ENCODE assay signal across 8 cellular contexts in the genomic region with DNA sequence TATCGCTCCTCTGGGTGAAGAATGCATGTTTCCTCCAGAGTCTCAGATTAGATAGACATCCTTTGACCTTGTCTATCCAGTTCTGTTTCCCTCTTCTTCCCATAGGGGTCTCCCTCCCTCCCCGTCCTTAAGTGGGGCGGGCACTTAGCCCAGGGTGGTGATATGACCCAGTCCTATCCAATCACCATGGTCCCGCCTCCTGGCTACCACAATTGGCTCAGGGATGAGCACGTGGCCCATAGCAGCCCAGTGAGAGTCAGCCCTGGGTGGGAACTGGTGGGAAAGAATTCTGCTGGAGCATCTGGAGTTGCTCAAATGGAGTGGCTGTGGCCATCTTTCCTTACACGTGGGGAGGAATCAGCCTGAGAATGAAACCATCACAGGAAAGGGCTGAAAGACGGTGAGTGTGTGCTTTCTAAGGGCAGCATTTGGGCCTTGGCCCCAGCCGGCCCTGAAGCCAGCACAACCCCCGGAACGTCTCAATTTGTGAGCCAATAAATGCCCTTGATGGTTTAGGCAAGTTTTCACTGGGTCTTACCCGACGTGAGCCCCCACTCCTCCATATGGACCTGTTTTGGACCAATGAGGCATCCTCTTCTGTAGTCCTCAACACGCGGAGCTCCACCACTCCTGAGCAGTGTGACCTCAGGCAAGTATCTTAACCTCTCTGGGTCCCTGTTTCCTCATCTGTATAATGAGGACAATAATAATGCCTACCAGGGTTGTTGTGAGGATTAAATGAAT. TPM values are rescaled to one million over a fixed set of nuclear protein-coding genes. Genes with fewer than 3 reads are reported as not detected.
A peak's percentile ranks its signal among the peaks of the same experiment; 100 is the strongest.
DNase-seq lines count a peak whose midpoint lies in the region; ATAC-seq and TF ChIP-seq lines count a peak whose summit lies in the region.

No MANE protein-coding gene starts in this region.

- no TSS peak for BruUV-seq in IMR-90 (replicated peaks; lab: Mats Ljungman, UMichigan)

- H3K18ac ChIP-seq in IMR-90 (ENCODE audit: low read depth, low read length): peak overlapping the region; percentile 74
- peak overlapping the region; percentile 31 for H3K18ac ChIP-seq in trophoblast cell (ENCODE audit: low read length)

- no peaks in the 10 kb centered on the region for H3K9me3 ChIP-seq in IMR-90 (ENCODE audit: control insufficient read depth, insufficient read depth, low read length)
- no peaks in the 10 kb centered on the region for H3K9me3 ChIP-seq in trophoblast cell (ENCODE audit: insufficient read depth, low read depth, low read length)

- peak overlapping the region; percentile 98 for H2AK5ac ChIP-seq in IMR-90 (ENCODE audit: low read depth, low read length)
- H2AK5ac ChIP-seq in trophoblast cell (ENCODE audit: low read length): peak overlapping the region; percentile 51

- H4K5ac ChIP-seq in IMR-90 (ENCODE audit: low read depth, low read length): peak overlapping the region; percentile 84

- no peak for TF ChIP-seq POLR2A in IMR-90 (IDR thresholded peaks at IDR 0.05; ENCODE audit: low read depth, low read length)

- H3K56ac ChIP-seq in IMR-90 (ENCODE audit: extremely low read depth, insufficient read depth, low read length): peak overlapping the region; percentile 6; the same call in 1 of the 2 replicates

- H3K79me2 ChIP-seq in trophoblast cell (ENCODE audit: control insufficient read depth, insufficient read depth, low read length, poor library complexity): no peaks in the 10 kb centered on the region

- H3K4me2 ChIP-seq in IMR-90 (ENCODE audit: low read depth, low read length) (no peak overlapping the region; the same call in 1 of the 2 replicates), trophoblast cell (ENCODE audit: low read length) (peak overlapping the region; percentile 62)

- H4K91ac ChIP-seq in IMR-90 (ENCODE audit: insufficient read depth, low read depth, low read length) (peak overlapping the region; percentile 73; the same call in 1 of the 2 replicates), trophoblast cell (ENCODE audit: low read depth, low read length) (peak overlapping the region; percentile 71)

- peak overlapping the region; percentile 47 for H2BK12ac ChIP-seq in trophoblast cell (ENCODE audit: low read length)

- peaks cover 0 to 22% of the 10 kb centered on the region in 2 experiments; a peak in 2 of 4 replicates for H3K79me1 ChIP-seq in IMR-90 (ENCODE audit: low read depth in 1 of 2, low read length in 2 of 2)
- peaks cover 12% of the 10 kb centered on the region for H3K79me1 ChIP-seq in trophoblast cell (ENCODE audit: low read length)

- peak; percentile 40 for ATAC-seq in IMR-90 (ENCODE audit: low read depth)
- ATAC-seq in left ventricle myocardium superior: peak; percentile 91
- no peak for ATAC-seq in GM19455 (IDR thresholded peaks at IDR 0.05; ENCODE audit: unreplicated experiment)

- H4K20me1 ChIP-seq in IMR-90 (ENCODE audit: insufficient read depth, low read length): no peaks in the 10 kb centered on the region; the same call in 1 of the 2 replicates

- H3K27ac ChIP-seq in IMR-90 (ENCODE audit: insufficient read depth, low read length): peak overlapping the region; percentile 89; the same call in 1 of the 2 replicates
- H3K27ac ChIP-seq in trophoblast cell (ENCODE audit: low read depth, low read length): peak overlapping the region; percentile 94

- H2BK20ac ChIP-seq in IMR-90 (ENCODE audit: low read depth, low read length): peak overlapping the region; percentile 47; the same call in 1 of the 2 replicates

- H2AK9ac ChIP-seq in IMR-90 (replicated peaks; ENCODE audit: low read depth, low read length, poor library complexity): peak overlapping the region; percentile 29

- peaks cover 38% of the 10 kb centered on the region for H3K4me1 ChIP-seq in IMR-90 (ENCODE audit: control insufficient read depth, insufficient read depth, low read length)
- H3K4me1 ChIP-seq in trophoblast cell (ENCODE audit: control insufficient read depth in 1 of 2, insufficient read depth in 2 of 2, low read length in 2 of 2): peaks cover 26 to 34% of the 10 kb centered on the region in 2 experiments

- in situ Hi-C loops in IMR-90 (cut with MboI; ENCODE audit: low sequenced_read_pairs): no loop called here

- WGBS in IMR-90 (ENCODE audit: extremely low coverage in 2 of 2, insufficient read length in 1 of 2), 2 experiments: 90% methylated on average over 2 of the region's 14 CpGs; no CpG with 5 or more reads in 1 of the 2 experiments
- WGBS in trophoblast cell (ENCODE audit: extremely low coverage, insufficient coverage, insufficient read length): no CpG with 5 or more reads among the region's 14 CpGs

- CTCF ChIA-PET in IMR-90 (lab: Yijun Ruan, JAX): interaction anchor here (0.8 kb wide), 1 partner anchor 59 kb away, joined by 4 read pairs; no protein-coding TSS in a partner anchor

- peak overlapping the region; percentile 53; the same call in 1 of the 2 replicates for H3K23ac ChIP-seq in IMR-90 (ENCODE audit: low read depth, low read length)
- no peak overlapping the region for H3K23ac ChIP-seq in trophoblast cell (ENCODE audit: low read length)

- H2BK15ac ChIP-seq in IMR-90 (ENCODE audit: low read depth, low read length): peak overlapping the region; percentile 97; the same call in 2 of the 3 replicates

- H3K36me3 ChIP-seq in IMR-90 (ENCODE audit: control insufficient read depth, insufficient read depth, low read length) (peaks cover 5% of the 10 kb centered on the region; the same call in 1 of the 2 replicates), trophoblast cell (ENCODE audit: control insufficient read depth in 1 of 2, insufficient read depth in 2 of 2, low read length in 2 of 2) (peaks cover 3 to 5% of the 10 kb centered on the region in 2 experiments)

- H3K4me3 ChIP-seq in IMR-90 (ENCODE audit: insufficient read depth, low read depth, low read length): no peak overlapping the region
- H3K4me3 ChIP-seq in trophoblast cell (ENCODE audit: low read depth, low read length): no peak overlapping the region

- intact Hi-C loops in IMR-90 (cut with micrococcal nuclease): no loop called here
- intact Hi-C loops in left ventricle myocardium superior (cut with micrococcal nuclease): no loop called here

- peak; percentile 39 for TF ChIP-seq CTCF in IMR-90 (conservative IDR thresholded peaks at IDR 0.05; ENCODE audit: low read depth, low read length)

- H3K27me3 ChIP-seq in IMR-90 (ENCODE audit: control insufficient read depth, insufficient read depth, low read length): no peaks in the 10 kb centered on the region
- H3K27me3 ChIP-seq in trophoblast cell (ENCODE audit: insufficient read depth, low read length): no peaks in the 10 kb centered on the region

- H4K8ac ChIP-seq in IMR-90 (ENCODE audit: low read depth in 2 of 2, low read length in 2 of 2): peak overlapping the region; percentile 78 to 92; a peak in 3 of 4 replicates
- H4K8ac ChIP-seq in trophoblast cell (ENCODE audit: low read depth, low read length): peak overlapping the region; percentile 49

- dilution Hi-C loops in IMR-90 (cut with HindIII; ENCODE audit: low sequenced_read_pairs, unreplicated experiment): no loop called here

- H3K9ac ChIP-seq in IMR-90 (ENCODE audit: low read depth, low read length) (no peak overlapping the region), trophoblast cell (ENCODE audit: low read length) (no peak overlapping the region)

- POLR2A ChIA-PET in IMR-90 (lab: Charles Lee; ENCODE audit: unreplicated experiment): no interaction called here

- peak overlapping the region; percentile 81 for H2BK120ac ChIP-seq in IMR-90 (ENCODE audit: low read depth, low read length)
- H2BK120ac ChIP-seq in trophoblast cell (ENCODE audit: insufficient read depth, low read length, poor library complexity): peak overlapping the region; percentile 28

- H2AFZ ChIP-seq in IMR-90 (replicated peaks; ENCODE audit: low read length, poor library complexity) (peak overlapping the region; percentile 90), trophoblast cell (ENCODE audit: insufficient read depth, low read length, poor library complexity) (no peak overlapping the region)

- peak overlapping the region; percentile 94 for H3K14ac ChIP-seq in IMR-90 (replicated peaks; ENCODE audit: low read depth, low read length)
- peak overlapping the region; percentile 33 for H3K14ac ChIP-seq in trophoblast cell (ENCODE audit: low read length)

- H2BK5ac ChIP-seq in IMR-90 (ENCODE audit: low read depth, low read length, poor library complexity, severe bottlenecking) (peak overlapping the region; percentile 80), trophoblast cell (ENCODE audit: low read depth, low read length, poor library complexity) (peak overlapping the region; percentile 37)

- DNase-seq in GM04503 (ENCODE audit: low read depth): peak; percentile 71
- peak; percentile 90 for DNase-seq in IMR-90
- peak; percentile 99 for DNase-seq in OCI-M1 (lab: John Stamatoyannopoulos, UW)
- DNase-seq in amygdala (lab: John Stamatoyannopoulos, UW): peak in 51 of 56 donors; percentile 8 to 88 (median 62)
- DNase-seq in left ventricle myocardium superior: peak; percentile 92
- peak; percentile 91 to 94 for DNase-seq in trophoblast cell
- no peak for DNase-seq in cerebellar nuclear complex (lab: John Stamatoyannopoulos, UW)

- H4K12ac ChIP-seq in trophoblast cell (ENCODE audit: low read depth, low read length): no peak overlapping the region

- H3K4ac ChIP-seq in IMR-90 (ENCODE audit: low read depth, low read length) (peak overlapping the region; percentile 90), trophoblast cell (ENCODE audit: low read depth, low read length) (peak overlapping the region; percentile 12)

- TF ChIP-seq RAD21 in IMR-90 (IDR thresholded peaks at IDR 0.05; ENCODE audit: low read length): peak; percentile 15; the same call in 1 of the 2 replicates

- H3K9me1 ChIP-seq in IMR-90 (ENCODE audit: insufficient read depth, low read length): peaks cover 18% of the 10 kb centered on the region

RNA-seq across cellular contexts. Expression of a gene that starts 14.3 kb away (rescaled TPM):
- total RNA-seq in IMR-90 (2012; rRNA removed) (2.7 and 3.1 TPM in 2 replicates), left ventricle myocardium superior (30.2 TPM)
- 9.5 and 10.8 TPM in 2 replicates for polyA plus RNA-seq in IMR-90 (2012; rRNA removed)
- 5.9 and 8.8 TPM in 2 replicates for polyA plus RNA-seq in IMR-90 (2012; cell fraction: cytosol; rRNA removed)
- polyA plus RNA-seq in IMR-90 (2012; cell fraction: nucleus; rRNA removed; ENCODE audit: low replicate concordance): 29.1 and 35.2 TPM in 2 replicates
- 28.9 and 29.4 TPM in 2 replicates for polyA plus RNA-seq in trophoblast cell (2013)

RNA-seq across cellular contexts. Expression of a gene that starts 42.5 kb away (rescaled TPM):
- total RNA-seq in IMR-90 (2012; rRNA removed): 5.6 and 6.1 TPM in 2 replicates
- polyA plus RNA-seq in IMR-90 (2012; rRNA removed): 7.9 and 8.6 TPM in 2 replicates
- polyA plus RNA-seq in IMR-90 (2012; cell fraction: cytosol; rRNA removed): 6.7 and 7.3 TPM in 2 replicates
- polyA plus RNA-seq in IMR-90 (2012; cell fraction: nucleus; rRNA removed; ENCODE audit: low replicate concordance): 6.3 and 6.4 TPM in 2 replicates
- 17.5 TPM for total RNA-seq in left ventricle myocardium superior
- polyA plus RNA-seq in trophoblast cell (2013): 5.1 and 5.2 TPM in 2 replicates

Comparison
In these comparisons a context has a peak if more than half of its experiments do, and no peak if none do; other contexts are left out.
1. DNase-seq: peak in GM04503 (single experiment), IMR-90 (single experiment), OCI-M1 (single experiment), amygdala (51 of 56), left ventricle myocardium superior (single experiment) and trophoblast cell (2 of 2); none in cerebellar nuclear complex (0 of 2).